Comparison of ENCODE assay signal across 12 cellular contexts in genomic region chr9:124381073-124381945, GRCh38. TPM values are rescaled to one million over a fixed set of nuclear protein-coding genes. Genes with fewer than 3 reads are reported as not detected.
DNase-seq lines count a peak whose midpoint lies in the region; ATAC-seq lines count a peak whose summit lies in the region.
"Had no signal": no experiment of that assay in that cellular context is flagged by ENCODE, and none has a peak within 500 bp of the region (broad histone marks: within the 10 kb centered on the region; RNA-seq: fewer than 3 reads in every experiment).

No MANE protein-coding gene starts in this region.

- peak; percentile 69 for DNase-seq in A172 (ENCODE audit: low spot score)
- DNase-seq in GM03348 (ENCODE audit: low spot score), result peak; percentile 68
- DNase-seq in SIG-M5 (lab: John Stamatoyannopoulos, UW), result peak; percentile 66
- DNase-seq in glomerular visceral epithelial cell (ENCODE audit: extremely low spot score), result peak; percentile 43
- no peak for DNase-seq in NCI-H2227 treated with DMSO at 0.1 percent for 48 hours (lab: John Stamatoyannopoulos, UW)
- DNase-seq in LoVo (ENCODE audit: low spot score), result no peak
- DNase-seq: activated effector memory CD4-positive, alpha-beta T cell treated with anti-CD3 and anti-CD28 coated beads, Interleukin-2, amount 50 U/mL, for 16 hours; CD8-positive, alpha-beta T cell; MG63; PC-3 had no signal

- ATAC-seq in GM18517 (IDR thresholded peaks at IDR 0.05; ENCODE audit: unreplicated experiment), result no peak
- no peak for ATAC-seq in HG02798 (IDR thresholded peaks at IDR 0.05; ENCODE audit: poor library complexity, unreplicated experiment)
- ATAC-seq: CD8-positive, alpha-beta T cell; PC-3 had no signal

RNA-seq across cellular contexts. Expression of gene PSMB7, which starts 33.9 kb away (rescaled TPM):
- total RNA-seq in A172 (2014; rRNA removed; shearing (Covaris generic)), result 609 and 677 TPM in 2 replicates

Comparison
In these comparisons a context has a peak if more than half of its experiments do, and no peak if none do; other contexts are left out.
1. DNase-seq: peak in A172 (single experiment), GM03348 (single experiment), SIG-M5 (single experiment) and glomerular visceral epithelial cell (single experiment); none in NCI-H2227 treated with DMSO at 0.1 percent for 48 hours (single experiment) and LoVo (single experiment).